11 cellular contexts compared by ENCODE assay signal in the genomic region with DNA sequence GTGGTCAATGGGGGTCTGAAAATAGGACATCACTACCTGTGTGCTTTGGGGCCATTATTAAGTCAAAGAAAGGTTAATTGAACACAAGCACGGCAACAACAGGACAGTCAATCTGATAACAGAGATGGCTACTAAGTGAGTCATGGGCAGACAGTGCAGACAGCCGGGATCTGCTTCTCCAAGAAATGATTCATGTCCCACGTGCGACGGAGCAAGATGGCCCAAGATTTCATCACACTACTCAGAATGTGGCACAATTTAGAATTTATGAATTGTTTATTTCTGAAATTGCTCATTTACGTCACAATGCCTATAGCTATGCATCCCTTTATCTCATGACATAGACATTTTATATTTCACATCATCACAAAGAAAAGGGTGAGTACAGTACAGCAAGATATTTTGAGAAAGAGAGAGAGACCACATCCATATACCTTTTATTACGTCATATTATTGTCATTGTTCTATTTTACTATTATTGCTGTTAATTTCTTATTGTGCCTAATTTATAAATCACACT.
DNase-seq lines count a peak whose midpoint lies in the region; TF ChIP-seq lines count a peak whose summit lies in the region.
"Had no signal": no experiment of that assay in that cellular context is flagged by ENCODE, and none has a peak within 500 bp of the region (broad histone marks: within the 10 kb centered on the region; RNA-seq: fewer than 3 reads in every experiment).

No MANE protein-coding gene starts in this region.

- H3K4me2 ChIP-seq in OCI-LY7 (ENCODE audit: low read length) = no peak overlapping the region

- H3K9me3 Mint-ChIP-seq in neural crest cell = no peaks in the 10 kb centered on the region

- no peaks in the 10 kb centered on the region for H3K27me3 Mint-ChIP-seq in neural crest cell (ENCODE audit: low read depth)
- H3K27me3 Mint-ChIP-seq: T-helper 17 cell had no signal

- no TSS peak for BruUV-seq in OCI-LY7 (replicated peaks; lab: Mats Ljungman, UMichigan)

- DNase-seq in EL (peak; percentile 94), MV-4-11 (lab: John Stamatoyannopoulos, UW) (peak; percentile 80), choroid plexus epithelial cell (ENCODE audit: low read depth) (peak; percentile 96), neural crest cell (ENCODE audit: low read depth, low spot score) (no peak), OCI-LY7 (ENCODE audit: low spot score) (no peak), NCI-H1105 treated with DMSO at 0.1 percent for 48 hours (lab: John Stamatoyannopoulos, UW) (no peak)
- DNase-seq in effector memory CD4-positive, alpha-beta T cell = no peak
- no peak for DNase-seq in stimulated activated CD4-positive, alpha-beta T cell treated with anti-CD3 and anti-CD28 coated beads, Interleukin-4, amount 100 ng/mL, for 1 hour
- DNase-seq: activated effector memory CD4-positive, alpha-beta T cell treated with anti-CD3 and anti-CD28 coated beads, Interleukin-2, amount 50 U/mL, for 16 hours; NCI-H2081; T-helper 17 cell had no signal

- intact Hi-C loops in OCI-LY7 (cut with micrococcal nuclease; ENCODE audit: unreplicated experiment) = no loop called here

- no peaks in the 10 kb centered on the region for H3K36me3 Mint-ChIP-seq in neural crest cell (ENCODE audit: low read depth)

- TF ChIP-seq CTCF in choroid plexus epithelial cell (conservative IDR thresholded peaks at IDR 0.05; ENCODE audit: low read depth, low read length) (no peak), neural crest cell (conservative IDR thresholded peaks at IDR 0.05) (no peak), OCI-LY7 (conservative IDR thresholded peaks at IDR 0.05; ENCODE audit: low read length) (no peak)

- H3K4me3 Mint-ChIP-seq in neural crest cell = no peak overlapping the region
- H3K4me3 Mint-ChIP-seq: T-helper 17 cell had no signal

- peak overlapping the region; percentile 2 for H3K27ac Mint-ChIP-seq in neural crest cell (ENCODE audit: unreplicated experiment)
- H3K27ac Mint-ChIP-seq: T-helper 17 cell had no signal

- no peaks in the 10 kb centered on the region for H3K9me2 ChIP-seq in OCI-LY7 (ENCODE audit: insufficient read depth, low read length)

- POLR2A ChIA-PET in OCI-LY7 (lab: Charles Lee) = no interaction called here

- no peaks in the 10 kb centered on the region for H3K36me3 ChIP-seq in OCI-LY7 (ENCODE audit: insufficient read depth, low read length)
- no peaks in the 10 kb centered on the region for H3K36me3 ChIP-seq in effector memory CD4-positive, alpha-beta T cell (ENCODE audit: control insufficient read depth, insufficient read depth, low read length)

- H3K4me3 ChIP-seq in choroid plexus epithelial cell (ENCODE audit: low read depth, low read length) = no peak overlapping the region
- no peak overlapping the region for H3K4me3 ChIP-seq in OCI-LY7 (ENCODE audit: low read depth, low read length, poor library complexity, severe bottlenecking)
- H3K4me3 ChIP-seq in effector memory CD4-positive, alpha-beta T cell (ENCODE audit: insufficient read depth, low read depth, low read length, poor library complexity, severe bottlenecking) = no peak overlapping the region

- no peaks in the 10 kb centered on the region for H3K79me2 ChIP-seq in OCI-LY7 (ENCODE audit: insufficient read depth, low read depth, low read length)

- no peaks in the 10 kb centered on the region for H3K9me3 ChIP-seq in OCI-LY7 (ENCODE audit: low read length)
- H3K9me3 ChIP-seq in effector memory CD4-positive, alpha-beta T cell (ENCODE audit: control insufficient read depth, low read length) = no peaks in the 10 kb centered on the region

- H3K27ac ChIP-seq in OCI-LY7 (ENCODE audit: low read depth, low read length, poor library complexity, severe bottlenecking) = no peak overlapping the region
- no peak overlapping the region for H3K27ac ChIP-seq in effector memory CD4-positive, alpha-beta T cell (ENCODE audit: insufficient read depth, low read length, poor library complexity, severe bottlenecking)

- H3K4me1 Mint-ChIP-seq in neural crest cell = peaks cover 37% of the 10 kb centered on the region
- H3K4me1 Mint-ChIP-seq: T-helper 17 cell had no signal

- H2AFZ ChIP-seq in OCI-LY7 (ENCODE audit: low read length) = no peak overlapping the region

- H3K27me3 ChIP-seq in effector memory CD4-positive, alpha-beta T cell (replicated peaks; ENCODE audit: control insufficient read depth, insufficient read depth, low read length, poor library complexity, severe bottlenecking) = no peaks in the 10 kb centered on the region

- H4K20me1 ChIP-seq in OCI-LY7 (ENCODE audit: insufficient read depth, low read length) = no peaks in the 10 kb centered on the region

- H3K4me1 ChIP-seq in OCI-LY7 (ENCODE audit: insufficient read depth, low read length, poor library complexity, severe bottlenecking) = no peaks in the 10 kb centered on the region
- no peaks in the 10 kb centered on the region for H3K4me1 ChIP-seq in effector memory CD4-positive, alpha-beta T cell (ENCODE audit: control insufficient read depth, insufficient read depth, low read length, poor library complexity, severe bottlenecking)

- CTCF ChIA-PET in OCI-LY7 (lab: Charles Lee; ENCODE audit: unreplicated experiment) = no interaction called here

Comparison
In these comparisons a context has a peak if more than half of its experiments do, and no peak if none do; other contexts are left out.
1. DNase-seq: peak in EL (single experiment), MV-4-11 (single experiment) and choroid plexus epithelial cell (single experiment); none in neural crest cell (single experiment), OCI-LY7 (single experiment), NCI-H1105 treated with DMSO at 0.1 percent for 48 hours (single experiment), effector memory CD4-positive, alpha-beta T cell (0 of 3) and stimulated activated CD4-positive, alpha-beta T cell treated with anti-CD3 and anti-CD28 coated beads, Interleukin-4, amount 100 ng/mL, for 1 hour (single experiment).